ENCODE assay signal across 6 cellular contexts in genomic region chr17:4708436-4708835, GRCh38. TPM values are rescaled to one million over a fixed set of nuclear protein-coding genes. Genes with fewer than 3 reads are reported as not detected.
A peak's percentile ranks its signal among the peaks of the same experiment; 100 is the strongest.
DNase-seq lines count a peak whose midpoint lies in the region; ATAC-seq, FAIRE-seq and TF ChIP-seq lines count a peak whose summit lies in the region.

No MANE protein-coding gene starts in this region.

- DNase-seq in T-helper 2 cell treated with Interferon-gamma antibody and Interleukin-4, amounts not matched to agents 5 μg/mL and 100 μg/mL, for 36 hours (ENCODE audit: low spot score): peak; percentile 58
- DNase-seq in naive B cell: peak; percentile 42
- DNase-seq in RCC 7860 (ENCODE audit: low spot score): no peak
- no peak for DNase-seq in KG1 (lab: John Stamatoyannopoulos, UW)

- POLR2A ChIA-PET in HEK293 (lab: Yijun Ruan, JAX): interaction anchor here (1.2 to 2.9 kb wide), 5 partner anchors 12 to 98 kb away, joined by 3 to 24 read pairs (median 10); partner anchors contain the start of genes MED11, PLD2 and PSMB6

- H3K27ac Mint-ChIP-seq in T-helper 2 cell treated with Interferon-gamma antibody and Interleukin-4, amounts not matched to agents 5 μg/mL and 100 μg/mL, for 36 hours: peak overlapping the region; percentile 57
- H3K27ac Mint-ChIP-seq in naive B cell: peak overlapping the region in 2 of 6 donors; percentile 47 to 83

- peak overlapping the region; percentile 43 for H3K4me3 Mint-ChIP-seq in T-helper 2 cell treated with Interferon-gamma antibody and Interleukin-4, amounts not matched to agents 5 μg/mL and 100 μg/mL, for 36 hours
- H3K4me3 Mint-ChIP-seq in naive B cell: peak overlapping the region in 7 of 8 donors; percentile 32 to 94 (median 69)

- H3K4me1 ChIP-seq in HEK293 (ENCODE audit: control insufficient read depth, insufficient read depth, low read length): peaks cover 5% of the 10 kb centered on the region; the same call in 1 of the 2 replicates

- no peak for TF ChIP-seq CTCF in HEK293 (tag by site-specific recombination; IDR thresholded peaks at IDR 0.05)

- H3K4me1 Mint-ChIP-seq in T-helper 2 cell treated with Interferon-gamma antibody and Interleukin-4, amounts not matched to agents 5 μg/mL and 100 μg/mL, for 36 hours (ENCODE audit: low read depth): peaks cover 40% of the 10 kb centered on the region
- peaks cover 24 to 45% (median 43%) of the 10 kb centered on the region in 3 donors for H3K4me1 Mint-ChIP-seq in naive B cell

- H3K27ac ChIP-seq in HEK293 (ENCODE audit: extremely low read depth, low read depth, low read length): no peak overlapping the region

- FAIRE-seq in RCC 7860 (lab: Jason Lieb, UNC): no peak

- no peaks in the 10 kb centered on the region for H3K27me3 Mint-ChIP-seq in T-helper 2 cell treated with Interferon-gamma antibody and Interleukin-4, amounts not matched to agents 5 μg/mL and 100 μg/mL, for 36 hours (ENCODE audit: low read depth)
- H3K27me3 Mint-ChIP-seq in naive B cell: no peaks in the 10 kb centered on the region

- H3K4me3 ChIP-seq in HEK293 (ENCODE audit: low read depth, low read length): no peak overlapping the region

- CTCF ChIA-PET in HEK293 (lab: Yijun Ruan, JAX): interaction anchor here (0.6 to 2.3 kb wide), 7 partner anchors 9 to 355 kb away, joined by 3 to 16 read pairs (median 4); no protein-coding TSS in a partner anchor

- peaks cover 22% of the 10 kb centered on the region for H3K36me3 Mint-ChIP-seq in T-helper 2 cell treated with Interferon-gamma antibody and Interleukin-4, amounts not matched to agents 5 μg/mL and 100 μg/mL, for 36 hours (ENCODE audit: low read depth)
- no peaks in the 10 kb centered on the region for H3K36me3 Mint-ChIP-seq in naive B cell

- no peak for ATAC-seq in naive B cell (ENCODE audit: low read depth in 2 of 2)
- ATAC-seq in HG02970 (IDR thresholded peaks at IDR 0.05; ENCODE audit: low FRiP score, unreplicated experiment): no peak

- no peaks in the 10 kb centered on the region for H3K9me3 ChIP-seq in HEK293 (ENCODE audit: control insufficient read depth, insufficient read depth, low read depth, low read length)

- H3K9me3 Mint-ChIP-seq in T-helper 2 cell treated with Interferon-gamma antibody and Interleukin-4, amounts not matched to agents 5 μg/mL and 100 μg/mL, for 36 hours: peaks cover 5% of the 10 kb centered on the region
- H3K9me3 Mint-ChIP-seq in naive B cell: no peaks in the 10 kb centered on the region

- peaks cover 0 to 3% of the 10 kb centered on the region in 2 experiments; a peak in 2 of 3 replicates for H3K36me3 ChIP-seq in HEK293 (ENCODE audit: control insufficient read depth in 2 of 2, insufficient read depth in 1 of 2, low read length in 2 of 2)

TF ChIP-seq in HEK293, 187 proteins besides CTCF, POLR2A, EP300 and RAD21:
- TF ChIP-seq SP2 (tag by site-specific recombination; IDR thresholded peaks at IDR 0.05): peak; percentile 58
- no peak for TF ChIP-seq ZNF391 (tag by site-specific recombination; IDR thresholded peaks at IDR 0.05; ENCODE audit: borderline replicate concordance, low read depth)
- TF ChIP-seq ZNF426 (tag by site-specific recombination; IDR thresholded peaks at IDR 0.05): no peak
- TF ChIP-seq SP7 (tag by site-specific recombination; IDR thresholded peaks at IDR 0.05): no peak
- no peak for TF ChIP-seq ZSCAN18 (tag by site-specific recombination; IDR thresholded peaks at IDR 0.05)
- no peak for TF ChIP-seq KLF10 (tag by site-specific recombination; IDR thresholded peaks at IDR 0.05)
- TF ChIP-seq ZNF623 (tag by site-specific recombination; IDR thresholded peaks at IDR 0.05): 0 out of 2 replicates have a peak, but pooled peaks have one; percentile 10
- no peak for TF ChIP-seq PATZ1 (tag by site-specific recombination; IDR thresholded peaks at IDR 0.05)
- TF ChIP-seq SP3 (tag by site-specific recombination; IDR thresholded peaks at IDR 0.05): 0 out of 2 replicates have a peak, but pooled peaks have one; percentile 37
- TF ChIP-seq ZNF423 (tag by site-specific recombination; IDR thresholded peaks at IDR 0.05): no peak
- TF ChIP-seq ZNF768 (tag by site-specific recombination; IDR thresholded peaks at IDR 0.05): no peak
- no peak for TF ChIP-seq PRDM6 (tag by site-specific recombination; IDR thresholded peaks at IDR 0.05)
- no peak for TF ChIP-seq ZNF670 (tag by site-specific recombination; IDR thresholded peaks at IDR 0.05; ENCODE audit: low read depth)
TF ChIP-seq in HEK293: peak in this region for 3.

RNA-seq across cellular contexts. Expression of gene ARRB2, which starts 2.0 kb away (rescaled TPM):
- 10 to 100 TPM; 12.1 to 23.7 (median 14.9) TPM for polyA plus RNA-seq in naive B cell (ENCODE audit: low read depth in 6 of 6)

RNA-seq across cellular contexts. Expression of gene PELP1, which starts 4.5 kb away (rescaled TPM):
- 10 to 100 TPM in 1 of 6 donors, 1 to 10 TPM in 5; 5.6 to 13.1 (median 9.1) TPM for polyA plus RNA-seq in naive B cell (ENCODE audit: low read depth in 6 of 6)

RNA-seq across cellular contexts. Expression of gene MED11, which starts 22.8 kb away (rescaled TPM):
- polyA plus RNA-seq in naive B cell (ENCODE audit: low read depth in 6 of 6): 10 to 100 TPM; 20.1 to 63.4 (median 48.3) TPM

RNA-seq across cellular contexts. Expression of gene ZMYND15, which starts 31.2 kb away (rescaled TPM):
- polyA plus RNA-seq in naive B cell (ENCODE audit: low read depth in 6 of 6): under 1 TPM in 1 of 6 donors, not detected in 5; 0.40 TPM

RNA-seq across cellular contexts. Expression of gene CXCL16, which starts 31.3 kb away (rescaled TPM):
- polyA plus RNA-seq in naive B cell (ENCODE audit: low read depth in 6 of 6): 10 to 100 TPM; 12.2 to 19.8 (median 18.4) TPM

Comparison
In these comparisons a context has a peak if more than half of its experiments do, and no peak if none do; other contexts are left out.
1. DNase-seq: peak in T-helper 2 cell treated with Interferon-gamma antibody and Interleukin-4, amounts not matched to agents 5 μg/mL and 100 μg/mL, for 36 hours (single experiment) and naive B cell (single experiment); none in RCC 7860 (single experiment) and KG1 (single experiment).